1 cellular context compared by ENCODE assay signal in the genomic region with DNA sequence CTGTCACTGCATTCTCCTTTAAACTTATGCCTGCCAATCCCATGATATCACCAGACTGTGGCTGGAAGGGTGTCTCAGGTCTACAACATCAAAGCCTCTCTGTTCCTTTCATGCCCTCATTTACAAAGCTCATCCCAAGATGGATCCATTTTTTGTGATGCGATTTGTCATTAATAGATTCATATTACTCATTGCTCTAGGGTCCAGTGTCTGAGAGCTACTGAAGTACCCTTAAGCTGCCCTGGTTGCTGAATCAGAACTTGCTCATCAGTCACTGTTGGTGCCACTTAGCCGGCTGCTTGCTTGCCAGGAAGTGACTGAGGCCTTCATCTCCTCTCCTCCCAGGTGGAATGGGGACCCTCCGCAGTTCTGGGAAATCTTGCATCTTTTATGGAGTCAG.
TF ChIP-seq lines count a peak whose summit lies in the region.

No MANE protein-coding gene starts in this region.

TF ChIP-seq in SK-N-SH treated with all-trans-retinoic acid at 6 μM for 48 hours, 23 proteins besides CTCF, POLR2A, EP300 and RAD21 (continued from another document):
- TF ChIP-seq ZNF8 (CRISPR knock-in tag; IDR thresholded peaks at IDR 0.05) (no peak), ZNF565 (CRISPR knock-in tag; conservative IDR thresholded peaks at IDR 0.05; ENCODE audit: low read depth) (no peak), TCF4 (CRISPR knock-in tag; IDR thresholded peaks at IDR 0.05; ENCODE audit: borderline replicate concordance) (no peak), ISL1 (CRISPR knock-in tag; IDR thresholded peaks at IDR 0.05) (no peak), SNAI2 (CRISPR knock-in tag; IDR thresholded peaks at IDR 0.05) (no peak), CSDC2 (CRISPR knock-in tag; IDR thresholded peaks at IDR 0.05) (no peak)
- TF ChIP-seq, protein P1, sequence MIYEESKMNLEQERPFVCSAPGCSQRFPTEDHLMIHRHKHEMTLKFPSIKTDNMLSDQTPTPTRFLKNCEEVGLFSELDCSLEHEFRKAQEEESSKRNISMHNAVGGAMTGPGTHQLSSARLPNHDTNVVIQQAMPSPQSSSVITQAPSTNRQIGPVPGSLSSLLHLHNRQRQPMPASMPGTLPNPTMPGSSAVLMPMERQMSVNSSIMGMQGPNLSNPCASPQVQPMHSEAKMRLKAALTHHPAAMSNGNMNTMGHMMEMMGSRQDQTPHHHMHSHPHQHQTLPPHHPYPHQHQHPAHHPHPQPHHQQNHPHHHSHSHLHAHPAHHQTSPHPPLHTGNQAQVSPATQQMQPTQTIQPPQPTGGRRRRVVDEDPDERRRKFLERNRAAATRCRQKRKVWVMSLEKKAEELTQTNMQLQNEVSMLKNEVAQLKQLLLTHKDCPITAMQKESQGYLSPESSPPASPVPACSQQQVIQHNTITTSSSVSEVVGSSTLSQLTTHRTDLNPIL (CRISPR knock-in tag; IDR thresholded peaks at IDR 0.05; ENCODE audit: low read depth) = no peak
- TF ChIP-seq, protein P2, sequence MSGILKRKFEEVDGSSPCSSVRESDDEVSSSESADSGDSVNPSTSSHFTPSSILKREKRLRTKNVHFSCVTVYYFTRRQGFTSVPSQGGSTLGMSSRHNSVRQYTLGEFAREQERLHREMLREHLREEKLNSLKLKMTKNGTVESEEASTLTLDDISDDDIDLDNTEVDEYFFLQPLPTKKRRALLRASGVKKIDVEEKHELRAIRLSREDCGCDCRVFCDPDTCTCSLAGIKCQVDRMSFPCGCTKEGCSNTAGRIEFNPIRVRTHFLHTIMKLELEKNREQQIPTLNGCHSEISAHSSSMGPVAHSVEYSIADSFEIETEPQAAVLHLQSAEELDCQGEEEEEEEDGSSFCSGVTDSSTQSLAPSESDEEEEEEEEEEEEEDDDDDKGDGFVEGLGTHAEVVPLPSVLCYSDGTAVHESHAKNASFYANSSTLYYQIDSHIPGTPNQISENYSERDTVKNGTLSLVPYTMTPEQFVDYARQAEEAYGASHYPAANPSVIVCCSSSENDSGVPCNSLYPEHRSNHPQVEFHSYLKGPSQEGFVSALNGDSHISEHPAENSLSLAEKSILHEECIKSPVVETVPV (CRISPR knock-in tag; IDR thresholded peaks at IDR 0.05) = no peak
